10 cellular contexts compared by ENCODE assay signal in the genomic region with DNA sequence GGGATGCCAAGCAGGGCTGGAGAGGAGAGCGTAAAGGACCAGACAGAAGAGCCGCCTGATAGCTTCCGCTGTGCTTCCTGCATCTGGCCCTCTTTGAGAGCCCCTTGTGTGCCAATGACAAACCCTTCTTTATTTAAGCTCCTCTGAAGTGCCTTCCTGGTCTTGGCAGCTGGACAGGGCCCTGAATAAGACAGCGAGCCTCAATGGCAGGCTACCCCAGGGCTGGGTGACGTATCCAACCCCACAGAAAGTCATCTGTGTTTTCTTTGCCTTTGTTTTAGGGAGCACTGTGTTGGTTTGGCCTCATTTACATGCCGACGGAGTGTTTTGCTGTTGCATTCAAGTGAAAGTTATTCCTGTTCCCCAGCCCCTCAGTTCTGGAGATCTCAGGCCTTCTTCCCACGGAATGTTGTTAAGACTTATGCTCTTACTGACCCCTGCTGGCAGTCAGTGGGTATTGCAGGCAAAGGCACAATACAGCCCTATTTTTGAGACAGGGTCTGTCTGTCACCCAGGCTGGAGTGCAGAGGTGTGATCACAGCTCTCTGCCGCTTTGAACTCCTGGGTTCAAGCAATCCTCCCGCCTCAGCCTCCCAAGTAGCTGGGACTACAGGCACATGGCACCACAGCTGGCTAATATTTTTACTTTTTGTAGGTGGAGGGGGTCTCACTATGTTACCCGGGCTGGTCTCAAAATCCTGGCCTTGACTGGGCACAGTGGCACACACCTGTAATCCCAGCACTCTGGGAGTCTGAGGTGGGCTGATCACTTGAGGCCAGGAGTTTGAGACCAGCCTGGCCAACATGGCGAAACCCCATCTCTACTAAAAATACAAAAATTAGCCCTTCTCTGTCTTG. TPM values are rescaled to one million over a fixed set of nuclear protein-coding genes. Genes with fewer than 3 reads are reported as not detected.
DNase-seq lines count a peak whose midpoint lies in the region; ATAC-seq and TF ChIP-seq lines count a peak whose summit lies in the region.
"Had no signal": no experiment of that assay in that cellular context is flagged by ENCODE, and none has a peak within 500 bp of the region (broad histone marks: within the 10 kb centered on the region; RNA-seq: fewer than 3 reads in every experiment).

No MANE protein-coding gene starts in this region.

- TF ChIP-seq CTCF in cardiac muscle cell (IDR thresholded peaks at IDR 0.05; ENCODE audit: low read depth, low read length) (peak; percentile 60), epithelial cell of esophagus (IDR thresholded peaks at IDR 0.05; ENCODE audit: insufficient read depth, low read depth, low read length, missing control alignments) (peak; percentile 37), gastroesophageal sphincter (IDR thresholded peaks at IDR 0.05) (no peak)

- no peak for TF ChIP-seq EP300 in gastroesophageal sphincter (IDR thresholded peaks at IDR 0.05)

- DNase-seq in cardiac muscle cell (ENCODE audit: low read depth in 1 of 2, low spot score in 1 of 2) = no peak
- no peak for DNase-seq in Right ventricle myocardium superior
- peak; percentile 28 for DNase-seq in NCI-H1092 treated with DMSO at 0.1 percent for 48 hours (lab: John Stamatoyannopoulos, UW)
- DNase-seq in epithelial cell of esophagus (ENCODE audit: low read depth) = no peak
- peak; percentile 8 for DNase-seq in stimulated activated CD4-positive, alpha-beta T cell treated with anti-CD3 and anti-CD28 coated beads, Interleukin-4, amount 100 ng/mL, for 24 hours
- DNase-seq in MG63 = no peak
- DNase-seq in activated effector memory CD4-positive, alpha-beta T cell treated with Interleukin-2 at 50 U/mL for 16 hours = no peak
- DNase-seq: NCI-H1048; stimulated activated naive CD4-positive, alpha-beta T cell had no signal

- no peak for TF ChIP-seq POLR2A in gastroesophageal sphincter (IDR thresholded peaks at IDR 0.05)

- H3K4me1 ChIP-seq in cardiac muscle cell (ENCODE audit: low read depth) = no peaks in the 10 kb centered on the region
- no peaks in the 10 kb centered on the region for H3K4me1 ChIP-seq in gastroesophageal sphincter

- WGBS in gastroesophageal sphincter (ENCODE audit: low coverage in 1 of 2), 2 donors = 77 to 100% methylated on average over 2 to 8 of the region's 12 CpGs

- intact Hi-C loops in Right ventricle myocardium superior (cut with DNase I) = no loop called here

- H3K36me3 ChIP-seq in cardiac muscle cell (no peaks in the 10 kb centered on the region), gastroesophageal sphincter (no peaks in the 10 kb centered on the region), MG63 (no peaks in the 10 kb centered on the region)

- no peak overlapping the region for H3K4me3 ChIP-seq in cardiac muscle cell
- H3K4me3 ChIP-seq in epithelial cell of esophagus (ENCODE audit: low read length) = no peak overlapping the region
- H3K4me3 ChIP-seq in gastroesophageal sphincter = no peak overlapping the region
- H3K4me3 ChIP-seq in MG63 = no peak overlapping the region

- ATAC-seq in Right ventricle myocardium superior (ENCODE audit: poor library complexity) (no peak), gastroesophageal sphincter (no peak)

- no peaks in the 10 kb centered on the region for H3K9me3 ChIP-seq in cardiac muscle cell (ENCODE audit: low read depth)
- peaks cover 0 to 29% (median 0%) of the 10 kb centered on the region in 3 donors for H3K9me3 ChIP-seq in gastroesophageal sphincter
- peaks cover 16% of the 10 kb centered on the region for H3K9me3 ChIP-seq in MG63

- no peak overlapping the region for H3K27ac ChIP-seq in cardiac muscle cell
- no peak overlapping the region for H3K27ac ChIP-seq in gastroesophageal sphincter

- no peaks in the 10 kb centered on the region for H3K27me3 ChIP-seq in cardiac muscle cell
- no peaks in the 10 kb centered on the region for H3K27me3 ChIP-seq in gastroesophageal sphincter
- no peaks in the 10 kb centered on the region for H3K27me3 ChIP-seq in MG63

RNA-seq across cellular contexts. Expression of gene CCL25, which starts 16.8 kb away (rescaled TPM):
- not detected in 2 replicates for total RNA-seq in cardiac muscle cell
- polyA plus RNA-seq in cardiac muscle cell = not detected in 2 replicates
- total RNA-seq in Right ventricle myocardium superior = not detected
- total RNA-seq in gastroesophageal sphincter = not detected
- total RNA-seq in MG63 (2014; rRNA removed; shearing (Covaris generic); ENCODE audit: low replicate concordance) = not detected in 2 replicates

Comparison
In these comparisons a context has a peak if more than half of its experiments do, and no peak if none do; other contexts are left out.
1. DNase-seq: peak in NCI-H1092 treated with DMSO at 0.1 percent for 48 hours (single experiment) and stimulated activated CD4-positive, alpha-beta T cell treated with anti-CD3 and anti-CD28 coated beads, Interleukin-4, amount 100 ng/mL, for 24 hours (single experiment); none in cardiac muscle cell (0 of 2), Right ventricle myocardium superior (single experiment), epithelial cell of esophagus (single experiment), MG63 (single experiment) and activated effector memory CD4-positive, alpha-beta T cell treated with Interleukin-2 at 50 U/mL for 16 hours (single experiment).
2. CTCF ChIP-seq: peak in cardiac muscle cell (single experiment) and epithelial cell of esophagus (single experiment); none in gastroesophageal sphincter (0 of 4).